ENCODE assay signal across 1 cellular context in genomic region chr2:23381498-23381897, GRCh38.
A peak's percentile ranks its signal among the peaks of the same experiment; 100 is the strongest.
TF ChIP-seq lines count a peak whose summit lies in the region.

No MANE protein-coding gene starts in this region.

TF ChIP-seq in K562, 482 proteins besides CTCF, POLR2A, EP300 and RAD21 (continued from another document):
- no peak for TF ChIP-seq THAP12 (CRISPR knock-in tag; IDR thresholded peaks at IDR 0.05)
- no peak for TF ChIP-seq UBTF (IDR thresholded peaks at IDR 0.05; ENCODE audit: borderline replicate concordance in 1 of 2, low read depth in 2 of 2, low read length in 2 of 2)
- no peak for TF ChIP-seq KDM2B (CRISPR knock-in tag; IDR thresholded peaks at IDR 0.05)
- TF ChIP-seq MCM7 (IDR thresholded peaks at IDR 0.05) = no peak
- no peak for TF ChIP-seq CBX8 (IDR thresholded peaks at IDR 0.05; ENCODE audit: borderline replicate concordance, extremely low read depth, low read depth, low read length, poor library complexity, severe bottlenecking)
- peak; percentile 57 for TF ChIP-seq ZNF316 (IDR thresholded peaks at IDR 0.05)
- no peak for TF ChIP-seq REST (CRISPR knock-in tag; IDR thresholded peaks at IDR 0.05; ENCODE audit: low read depth)
- TF ChIP-seq BRD4 (IDR thresholded peaks at IDR 0.05) = no peak
- no peak for TF ChIP-seq ZNF79 (CRISPR knock-in tag; IDR thresholded peaks at IDR 0.05; ENCODE audit: low read depth)
- TF ChIP-seq ZNF318 (IDR thresholded peaks at IDR 0.05; ENCODE audit: borderline replicate concordance in 1 of 2, low read depth in 1 of 2) = no peak
- TF ChIP-seq ZNF263 (CRISPR knock-in tag; IDR thresholded peaks at IDR 0.05; ENCODE audit: borderline replicate concordance) = no peak
- no peak for TF ChIP-seq CHCHD3 (CRISPR knock-in tag; IDR thresholded peaks at IDR 0.05)
- TF ChIP-seq NCOA6 (IDR thresholded peaks at IDR 0.05) = no peak
- TF ChIP-seq CHD2 (IDR thresholded peaks at IDR 0.05; ENCODE audit: low read depth, low read length) = no peak
- no peak for TF ChIP-seq KHSRP (IDR thresholded peaks at IDR 0.05)
- no peak for TF ChIP-seq ZNF232 (CRISPR knock-in tag; IDR thresholded peaks at IDR 0.05)
- TF ChIP-seq ZNF239 (CRISPR knock-in tag; IDR thresholded peaks at IDR 0.05) = no peak
- TF ChIP-seq TRIM24 (IDR thresholded peaks at IDR 0.05) = no peak
- TF ChIP-seq C11orf30 (IDR thresholded peaks at IDR 0.05; ENCODE audit: low read depth) = peak; percentile 27; the same call in 1 of the 2 replicates
- TF ChIP-seq MAFG (tag; conservative IDR thresholded peaks at IDR 0.05) = peak; percentile 44
- no peak for TF ChIP-seq NCOR1 (IDR thresholded peaks at IDR 0.05)
- no peak for TF ChIP-seq DPF2 (IDR thresholded peaks at IDR 0.05)
- TF ChIP-seq ZNF609 (CRISPR knock-in tag; IDR thresholded peaks at IDR 0.05; ENCODE audit: borderline replicate concordance) = no peak
- TF ChIP-seq NR3C1 (CRISPR knock-in tag; IDR thresholded peaks at IDR 0.05) = no peak
